8 cellular contexts compared by ENCODE assay signal in the genomic region with DNA sequence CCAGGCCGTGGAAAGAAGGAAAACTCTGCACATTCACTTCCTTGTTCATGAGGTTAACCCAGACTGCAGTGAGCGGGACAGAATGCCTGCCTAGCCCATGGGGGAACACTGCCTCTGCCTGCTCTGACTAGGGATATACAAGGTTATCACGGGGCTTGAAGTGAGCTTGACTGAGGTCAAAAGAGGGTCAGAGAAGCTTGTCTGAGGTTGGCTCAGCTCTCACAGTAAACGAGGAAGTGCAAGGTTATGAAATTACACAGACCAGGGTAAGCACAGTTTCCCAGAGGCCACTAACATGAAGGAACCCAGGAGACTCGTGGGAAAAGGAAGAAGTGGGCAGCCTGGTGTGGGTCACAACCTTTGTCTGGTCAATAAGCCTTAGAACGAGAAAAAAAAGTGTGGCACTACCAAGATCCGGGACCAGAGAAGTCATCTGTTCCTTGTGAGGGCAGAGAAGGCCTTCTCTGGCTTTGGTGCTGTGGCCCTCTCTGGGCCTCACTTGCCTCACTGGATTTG. TPM values are rescaled to one million over a fixed set of nuclear protein-coding genes. Genes with fewer than 3 reads are reported as not detected.
DNase-seq lines count a peak whose midpoint lies in the region; ATAC-seq and TF ChIP-seq lines count a peak whose summit lies in the region.

No MANE protein-coding gene starts in this region.

- H3K27me3 Mint-ChIP-seq in dendritic cell treated with granulocyte-macrophage colony-stimulating factor and Interleukin-4, amounts not matched to agents 40 ng/mL and 50 ng/mL, for 4 days = peaks cover 76% of the 10 kb centered on the region

- peak overlapping the region; percentile 54 for H3K23ac ChIP-seq in IMR-90 (ENCODE audit: low read depth, low read length)

- H4K20me1 ChIP-seq in IMR-90 (ENCODE audit: insufficient read depth, low read length) = no peaks in the 10 kb centered on the region

- DNase-seq in GM10266 (ENCODE audit: extremely low spot score) = peak; percentile 72
- DNase-seq in IMR-90 = no peak
- no peak for DNase-seq in omental fat pad (ENCODE audit: low spot score)
- DNase-seq in NCI-H345 (lab: John Stamatoyannopoulos, UW) = no peak
- DNase-seq in HPDE6-E6E7 (ENCODE audit: extremely low spot score) = no peak
- DNase-seq in DMS153 (lab: John Stamatoyannopoulos, UW) = no peak
- no peak for DNase-seq in SW480 (ENCODE audit: low spot score)

- no peak overlapping the region for H3K4me2 ChIP-seq in IMR-90 (ENCODE audit: low read depth, low read length)

- dilution Hi-C loops in IMR-90 (cut with HindIII; ENCODE audit: low sequenced_read_pairs, unreplicated experiment) = no loop called here

- peak overlapping the region; percentile 64; the same call in 2 of the 3 replicates for H2BK15ac ChIP-seq in IMR-90 (ENCODE audit: low read depth, low read length)

- intact Hi-C loops in IMR-90 (cut with micrococcal nuclease) = no loop called here
- intact Hi-C loops in dendritic cell treated with granulocyte-macrophage colony-stimulating factor and Interleukin-4, amounts not matched to agents 40 ng/mL and 50 ng/mL, for 4 days (cut with micrococcal nuclease) = no loop called here

- H3K18ac ChIP-seq in IMR-90 (ENCODE audit: low read depth, low read length) = peak overlapping the region; percentile 19

- H3K27me3 ChIP-seq in IMR-90 (ENCODE audit: control insufficient read depth, insufficient read depth, low read length) = no peaks in the 10 kb centered on the region

- no peak for TF ChIP-seq POLR2A in IMR-90 (IDR thresholded peaks at IDR 0.05; ENCODE audit: low read depth, low read length)

- no peak for ATAC-seq in IMR-90 (ENCODE audit: low read depth)
- peak; percentile 6 for ATAC-seq in omental fat pad (ENCODE audit: low FRiP score)

- peak overlapping the region; percentile 85 for H4K91ac ChIP-seq in IMR-90 (ENCODE audit: insufficient read depth, low read depth, low read length)

- H3K56ac ChIP-seq in IMR-90 (ENCODE audit: extremely low read depth, insufficient read depth, low read length) = no peak overlapping the region

- peak overlapping the region; percentile 77 for H3K27ac ChIP-seq in IMR-90 (ENCODE audit: insufficient read depth, low read length)

- peak overlapping the region; percentile 58 for H2BK120ac ChIP-seq in IMR-90 (ENCODE audit: low read depth, low read length)

- H3K9me3 Mint-ChIP-seq in dendritic cell treated with granulocyte-macrophage colony-stimulating factor and Interleukin-4, amounts not matched to agents 40 ng/mL and 50 ng/mL, for 4 days = no peaks in the 10 kb centered on the region

- TF ChIP-seq CTCF in GM10266 (IDR thresholded peaks at IDR 0.05; ENCODE audit: control insufficient read depth, insufficient read depth, low read depth, missing control alignments) (peak; percentile 25), IMR-90 (conservative IDR thresholded peaks at IDR 0.05; ENCODE audit: low read depth, low read length) (no peak), omental fat pad (IDR thresholded peaks at IDR 0.05) (no peak)

- peak overlapping the region; percentile 87 for H2AK5ac ChIP-seq in IMR-90 (ENCODE audit: low read depth, low read length)

- peak overlapping the region; percentile 19; the same call in 1 of the 2 replicates for H3K9ac ChIP-seq in IMR-90 (ENCODE audit: low read depth, low read length)

- H3K4me1 Mint-ChIP-seq in dendritic cell treated with granulocyte-macrophage colony-stimulating factor and Interleukin-4, amounts not matched to agents 40 ng/mL and 50 ng/mL, for 4 days (ENCODE audit: low read depth) = peaks cover 73% of the 10 kb centered on the region

- H3K4ac ChIP-seq in IMR-90 (ENCODE audit: low read depth, low read length) = peak overlapping the region; percentile 86

- H3K9me3 ChIP-seq in IMR-90 (ENCODE audit: control insufficient read depth, insufficient read depth, low read length) = no peaks in the 10 kb centered on the region

- peaks cover 65% of the 10 kb centered on the region for H3K36me3 Mint-ChIP-seq in dendritic cell treated with granulocyte-macrophage colony-stimulating factor and Interleukin-4, amounts not matched to agents 40 ng/mL and 50 ng/mL, for 4 days (ENCODE audit: low read depth)

- H3K4me1 ChIP-seq in IMR-90 (ENCODE audit: control insufficient read depth, insufficient read depth, low read length) = peaks cover 29% of the 10 kb centered on the region

- POLR2A ChIA-PET in IMR-90 (lab: Charles Lee; ENCODE audit: unreplicated experiment) = interaction anchor here (0.6 kb wide), 1 partner anchor 28 kb away, joined by 4 read pairs; no protein-coding TSS in a partner anchor

- H2AK9ac ChIP-seq in IMR-90 (replicated peaks; ENCODE audit: low read depth, low read length, poor library complexity) = peak overlapping the region; percentile 85

- H3K27ac Mint-ChIP-seq in dendritic cell treated with granulocyte-macrophage colony-stimulating factor and Interleukin-4, amounts not matched to agents 40 ng/mL and 50 ng/mL, for 4 days = peak overlapping the region; percentile 19

- no peak overlapping the region for H3K4me3 Mint-ChIP-seq in dendritic cell treated with granulocyte-macrophage colony-stimulating factor and Interleukin-4, amounts not matched to agents 40 ng/mL and 50 ng/mL, for 4 days

- peak overlapping the region; percentile 81 for H2BK20ac ChIP-seq in IMR-90 (ENCODE audit: low read depth, low read length)

- H2BK5ac ChIP-seq in IMR-90 (ENCODE audit: low read depth, low read length, poor library complexity, severe bottlenecking) = peak overlapping the region; percentile 85

- peaks cover 0 to 80% of the 10 kb centered on the region in 2 experiments; a peak in 3 of 4 replicates for H3K79me1 ChIP-seq in IMR-90 (ENCODE audit: low read depth in 1 of 2, low read length in 2 of 2)

- CTCF ChIA-PET in IMR-90 (lab: Yijun Ruan, JAX) = interaction anchor here (2.9 kb wide), 1 partner anchor 161 kb away, joined by 12 read pairs; no protein-coding TSS in a partner anchor

- WGBS in IMR-90 (ENCODE audit: extremely low coverage in 2 of 2, insufficient read length in 1 of 2), 2 experiments = 62% methylated on average over 2 of the region's 7 CpGs; no CpG with 5 or more reads in 1 of the 2 experiments

- H3K14ac ChIP-seq in IMR-90 (replicated peaks; ENCODE audit: low read depth, low read length) = peak overlapping the region; percentile 57

- no peak for TF ChIP-seq RAD21 in IMR-90 (IDR thresholded peaks at IDR 0.05; ENCODE audit: low read length)

- no peak overlapping the region for H3K4me3 ChIP-seq in IMR-90 (ENCODE audit: insufficient read depth, low read depth, low read length)

- H4K8ac ChIP-seq in IMR-90 (ENCODE audit: low read depth in 2 of 2, low read length in 2 of 2) = peak overlapping the region; percentile 45 to 93; a peak in 3 of 4 replicates

- peaks cover 21% of the 10 kb centered on the region for H3K36me3 ChIP-seq in IMR-90 (ENCODE audit: control insufficient read depth, insufficient read depth, low read length)

- in situ Hi-C loops in IMR-90 (cut with MboI; ENCODE audit: low sequenced_read_pairs) = no loop called here

- H2AFZ ChIP-seq in IMR-90 (replicated peaks; ENCODE audit: low read length, poor library complexity) = peak overlapping the region; percentile 64

- peak overlapping the region; percentile 3 for H4K5ac ChIP-seq in IMR-90 (ENCODE audit: low read depth, low read length)

- no TSS peak for BruUV-seq in IMR-90 (replicated peaks; lab: Mats Ljungman, UMichigan)

- peaks cover 52% of the 10 kb centered on the region for H3K9me1 ChIP-seq in IMR-90 (ENCODE audit: insufficient read depth, low read length)

TF ChIP-seq in IMR-90, 13 proteins besides CTCF, POLR2A, EP300 and RAD21 (continues in another document):
- no peak for TF ChIP-seq CEBPB (IDR thresholded peaks at IDR 0.05; ENCODE audit: low read depth, low read length)
- no peak for TF ChIP-seq NFE2L2 (IDR thresholded peaks at IDR 0.05; ENCODE audit: low read depth, low read length)
- no peak for TF ChIP-seq FOS (IDR thresholded peaks at IDR 0.05; ENCODE audit: low read depth, low read length)
- no peak for TF ChIP-seq MAFK (IDR thresholded peaks at IDR 0.05; ENCODE audit: low read depth, low read length)
- no peak for TF ChIP-seq MAZ (IDR thresholded peaks at IDR 0.05; ENCODE audit: borderline replicate concordance, low read depth, low read length)
- no peak for TF ChIP-seq SMC3 (IDR thresholded peaks at IDR 0.05; ENCODE audit: low read depth, low read length)
- TF ChIP-seq, protein P1, sequence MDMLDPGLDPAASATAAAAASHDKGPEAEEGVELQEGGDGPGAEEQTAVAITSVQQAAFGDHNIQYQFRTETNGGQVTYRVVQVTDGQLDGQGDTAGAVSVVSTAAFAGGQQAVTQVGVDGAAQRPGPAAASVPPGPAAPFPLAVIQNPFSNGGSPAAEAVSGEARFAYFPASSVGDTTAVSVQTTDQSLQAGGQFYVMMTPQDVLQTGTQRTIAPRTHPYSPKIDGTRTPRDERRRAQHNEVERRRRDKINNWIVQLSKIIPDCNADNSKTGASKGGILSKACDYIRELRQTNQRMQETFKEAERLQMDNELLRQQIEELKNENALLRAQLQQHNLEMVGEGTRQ (IDR thresholded peaks at IDR 0.05; ENCODE audit: low read depth, low read length) = no peak

RNA-seq across cellular contexts. Expression of gene HIC1, which starts 28.8 kb away (rescaled TPM):
- total RNA-seq in IMR-90 (2012; rRNA removed) = 10.0 and 10.4 TPM in 2 replicates
- polyA plus RNA-seq in IMR-90 (2012; rRNA removed) = 23.0 and 30.9 TPM in 2 replicates
- 17.8 and 60.2 TPM in 2 replicates for polyA plus RNA-seq in IMR-90 (2012; cell fraction: cytosol; rRNA removed)
- polyA plus RNA-seq in IMR-90 (2012; cell fraction: nucleus; rRNA removed; ENCODE audit: low replicate concordance) = 69.0 and 122 TPM in 2 replicates
- 10 to 100 TPM in 3 of 4 donors, 1 to 10 TPM in 1; 9.9 to 63.8 (median 37.3) TPM for total RNA-seq in omental fat pad

RNA-seq across cellular contexts. Expression of gene OVCA2, which starts 41.8 kb away (rescaled TPM):
- total RNA-seq in IMR-90 (2012; rRNA removed) = 38.7 and 42.2 TPM in 2 replicates
- 46.9 and 52.6 TPM in 2 replicates for polyA plus RNA-seq in IMR-90 (2012; rRNA removed)
- 40.4 and 50.0 TPM in 2 replicates for polyA plus RNA-seq in IMR-90 (2012; cell fraction: cytosol; rRNA removed)
- polyA plus RNA-seq in IMR-90 (2012; cell fraction: nucleus; rRNA removed; ENCODE audit: low replicate concordance) = 23.2 and 26.2 TPM in 2 replicates
- total RNA-seq in omental fat pad = 10 to 100 TPM; 21.1 to 30.4 (median 26.2) TPM

RNA-seq across cellular contexts. Expression of gene DPH1, which starts 53.7 kb away (rescaled TPM):
- total RNA-seq in IMR-90 (2012; rRNA removed) (20.6 and 24.4 TPM in 2 replicates), omental fat pad (10 to 100 TPM; 36.8 to 53.1 (median 37.6) TPM)
- polyA plus RNA-seq in IMR-90 (2012; rRNA removed) = 49.9 and 51.9 TPM in 2 replicates
- polyA plus RNA-seq in IMR-90 (2012; cell fraction: cytosol; rRNA removed) = 31.8 and 38.7 TPM in 2 replicates
- polyA plus RNA-seq in IMR-90 (2012; cell fraction: nucleus; rRNA removed; ENCODE audit: low replicate concordance) = 153 and 299 TPM in 2 replicates

RNA-seq across cellular contexts. Expression of gene RTN4RL1, which starts 58.5 kb away (rescaled TPM):
- total RNA-seq in IMR-90 (2012; rRNA removed) (under 0.01 TPM in 2 replicates), omental fat pad (1 to 10 TPM; 4.5 to 5.2 (median 4.6) TPM)
- polyA plus RNA-seq in IMR-90 (2012; rRNA removed) = 0.03 and 0.04 TPM in 2 replicates
- 0.07 TPM in 1 of 2 replicates, not detected in the other for polyA plus RNA-seq in IMR-90 (2012; cell fraction: cytosol; rRNA removed)
- polyA plus RNA-seq in IMR-90 (2012; cell fraction: nucleus; rRNA removed; ENCODE audit: low replicate concordance) = 0.03 TPM in 1 of 2 replicates, not detected in the other
